Comparison of ENCODE assay signal across 8 cellular contexts in the genomic region with DNA sequence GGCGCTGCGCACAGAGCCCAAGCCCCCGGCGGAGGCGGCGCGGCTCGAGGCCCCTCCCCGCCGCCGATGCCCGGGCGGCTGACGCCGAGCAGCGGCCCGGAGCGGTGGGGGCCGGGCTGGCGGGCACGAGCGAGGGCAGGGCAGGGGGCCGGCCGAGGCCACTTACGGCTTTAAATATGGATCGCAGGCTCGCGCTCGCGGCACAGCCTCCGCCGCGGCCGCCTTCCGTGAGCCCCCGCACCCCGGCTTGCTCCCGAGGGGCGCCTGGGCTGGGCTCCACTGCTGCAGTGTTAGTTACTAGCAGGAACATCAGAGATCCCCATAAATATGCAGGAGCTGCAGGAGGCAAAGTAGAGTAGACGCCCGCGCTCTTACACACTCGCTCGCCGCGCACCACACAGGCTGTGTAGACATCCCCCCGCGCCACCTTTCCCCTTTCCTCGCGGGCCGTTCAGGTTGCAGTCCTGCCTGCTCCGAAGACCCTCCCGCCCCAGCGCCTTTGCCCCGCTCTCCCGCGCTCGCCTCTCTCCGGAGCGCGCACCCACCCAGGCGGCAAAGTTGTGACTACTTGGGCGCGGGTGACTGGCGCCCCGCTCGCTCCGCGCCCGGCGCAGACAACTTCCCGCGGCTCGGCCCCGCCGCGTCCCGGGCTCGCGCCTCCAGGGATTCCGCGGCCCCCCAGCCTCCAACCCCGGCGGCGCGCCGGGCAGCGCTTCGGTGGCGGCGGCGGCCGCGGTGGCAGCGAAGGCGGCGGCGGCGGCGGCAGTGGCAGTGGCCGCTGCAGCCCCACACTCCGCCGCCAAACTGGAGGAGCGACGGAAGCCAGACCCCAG.
DNase-seq lines count a peak whose midpoint lies in the region; ATAC-seq and TF ChIP-seq lines count a peak whose summit lies in the region.

No MANE protein-coding gene starts in this region.

- DNase-seq in AG04449 (ENCODE audit: low read depth, low spot score), result no peak
- DNase-seq in Jurkat, Clone E6-1 (ENCODE audit: low read depth, low spot score), result peak; percentile 44
- DNase-seq in activated CD4-positive, alpha-beta T cell treated with anti-CD3 and anti-CD28 coated beads, Interleukin-2, amount 50 U/mL, for 48 hours, result peak; percentile 20 to 25
- DNase-seq in effector CD4-positive, alpha-beta T cell, result peak; percentile 2
- DNase-seq in lung (ENCODE audit: low spot score), result peak; percentile 56
- DNase-seq in stimulated activated CD8-positive, alpha-beta memory T cell treated with anti-CD3 and anti-CD28 coated beads, Interleukin-7, amount 100 ng/mL, for 24 hours (ENCODE audit: low read depth), result peak; percentile 8
- no peak for DNase-seq in DMS153 (lab: John Stamatoyannopoulos, UW)

- no peaks in the 10 kb centered on the region for H3K4me1 ChIP-seq in lung (ENCODE audit: control insufficient read depth in 2 of 2, insufficient read depth in 2 of 2, low read length in 2 of 2)

- CTCF ChIA-PET in AG04449 (lab: Yijun Ruan, JAX), result interaction anchor here (1.0 to 5.2 kb wide), 9 partner anchors 7 to 535 kb away, joined by 4 to 35 read pairs (median 7); no protein-coding TSS in a partner anchor

- 1% methylated on average over 67 to 105 of the region's 105 CpGs for WGBS in lung, 2 donors

- H3K27me3 ChIP-seq in lung (ENCODE audit: control insufficient read depth, insufficient read depth), result no peaks in the 10 kb centered on the region

- no peak for TF ChIP-seq CTCF in AG04449 (IDR thresholded peaks at IDR 0.05; ENCODE audit: insufficient read depth, low read length, missing control alignments)
- no peak for TF ChIP-seq CTCF in lung (IDR thresholded peaks at IDR 0.05; ENCODE audit: control extremely low read depth, extremely low read depth)

- POLR2A ChIA-PET in AG04449 (lab: Yijun Ruan, JAX), result interaction anchor here (0.6 to 1.3 kb wide), 5 partner anchors 9 to 416 kb away, joined by 3 to 4 read pairs (median 3); no protein-coding TSS in a partner anchor

- peak; percentile 23 for ATAC-seq in GM18519 (IDR thresholded peaks at IDR 0.05; ENCODE audit: low FRiP score, unreplicated experiment)
- peak; percentile 86 for ATAC-seq in lung (ENCODE audit: insufficient read depth, low FRiP score)

- no peaks in the 10 kb centered on the region for H3K36me3 ChIP-seq in lung (ENCODE audit: control insufficient read depth in 2 of 2, insufficient read depth in 2 of 2, low read length in 2 of 2)

- H3K4me3 ChIP-seq in AG04449 (ENCODE audit: low read depth, low read length), result peak overlapping the region; percentile 81
- H3K4me3 ChIP-seq in Jurkat, Clone E6-1 (ENCODE audit: low read length), result peak overlapping the region; percentile 74
- peak overlapping the region; percentile 53 for H3K4me3 ChIP-seq in lung

- H3K27ac ChIP-seq in lung (ENCODE audit: low read depth in 1 of 2, low read length in 1 of 2), result peak overlapping the region; percentile 92 to 94

- H3K9me3 ChIP-seq in lung (ENCODE audit: control insufficient read depth in 2 of 2, insufficient read depth in 1 of 2, low read length in 1 of 2), result no peaks in the 10 kb centered on the region

Comparison
In these comparisons a context has a peak if more than half of its experiments do, and no peak if none do; other contexts are left out.
1. DNase-seq: peak in Jurkat, Clone E6-1 (single experiment), activated CD4-positive, alpha-beta T cell treated with anti-CD3 and anti-CD28 coated beads, Interleukin-2, amount 50 U/mL, for 48 hours (2 of 2), effector CD4-positive, alpha-beta T cell (single experiment), lung (single experiment) and stimulated activated CD8-positive, alpha-beta memory T cell treated with anti-CD3 and anti-CD28 coated beads, Interleukin-7, amount 100 ng/mL, for 24 hours (single experiment); none in AG04449 (single experiment) and DMS153 (single experiment).
2. Peak in every context shown above with its lines, with median percentiles within 50 percentile points of each other: H3K4me3 ChIP-seq.